Comparison of ENCODE assay signal across 1 cellular context in genomic region chr10:101066890-101067355, GRCh38.
TF ChIP-seq lines count a peak whose summit lies in the region.

No MANE protein-coding gene starts in this region.

TF ChIP-seq in HepG2, 621 proteins besides CTCF, POLR2A, EP300 and RAD21:
- TF ChIP-seq BORCS8-MEF2B (CRISPR knock-in tag; IDR thresholded peaks at IDR 0.05), result 0 out of 2 replicates have a peak, but pooled peaks have one; percentile 28
- TF ChIP-seq, protein P1, sequence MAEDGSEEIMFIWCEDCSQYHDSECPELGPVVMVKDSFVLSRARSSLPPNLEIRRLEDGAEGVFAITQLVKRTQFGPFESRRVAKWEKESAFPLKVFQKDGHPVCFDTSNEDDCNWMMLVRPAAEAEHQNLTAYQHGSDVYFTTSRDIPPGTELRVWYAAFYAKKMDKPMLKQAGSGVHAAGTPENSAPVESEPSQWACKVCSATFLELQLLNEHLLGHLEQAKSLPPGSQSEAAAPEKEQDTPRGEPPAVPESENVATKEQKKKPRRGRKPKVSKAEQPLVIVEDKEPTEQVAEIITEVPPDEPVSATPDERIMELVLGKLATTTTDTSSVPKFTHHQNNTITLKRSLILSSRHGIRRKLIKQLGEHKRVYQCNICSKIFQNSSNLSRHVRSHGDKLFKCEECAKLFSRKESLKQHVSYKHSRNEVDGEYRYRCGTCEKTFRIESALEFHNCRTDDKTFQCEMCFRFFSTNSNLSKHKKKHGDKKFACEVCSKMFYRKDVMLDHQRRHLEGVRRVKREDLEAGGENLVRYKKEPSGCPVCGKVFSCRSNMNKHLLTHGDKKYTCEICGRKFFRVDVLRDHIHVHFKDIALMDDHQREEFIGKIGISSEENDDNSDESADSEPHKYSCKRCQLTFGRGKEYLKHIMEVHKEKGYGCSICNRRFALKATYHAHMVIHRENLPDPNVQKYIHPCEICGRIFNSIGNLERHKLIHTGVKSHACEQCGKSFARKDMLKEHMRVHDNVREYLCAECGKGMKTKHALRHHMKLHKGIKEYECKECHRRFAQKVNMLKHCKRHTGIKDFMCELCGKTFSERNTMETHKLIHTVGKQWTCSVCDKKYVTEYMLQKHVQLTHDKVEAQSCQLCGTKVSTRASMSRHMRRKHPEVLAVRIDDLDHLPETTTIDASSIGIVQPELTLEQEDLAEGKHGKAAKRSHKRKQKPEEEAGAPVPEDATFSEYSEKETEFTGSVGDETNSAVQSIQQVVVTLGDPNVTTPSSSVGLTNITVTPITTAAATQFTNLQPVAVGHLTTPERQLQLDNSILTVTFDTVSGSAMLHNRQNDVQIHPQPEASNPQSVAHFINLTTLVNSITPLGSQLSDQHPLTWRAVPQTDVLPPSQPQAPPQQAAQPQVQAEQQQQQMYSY (CRISPR knock-in tag; IDR thresholded peaks at IDR 0.05), result no peak
- 0 out of 2 replicates have a peak, but pooled peaks have one; percentile 73 for TF ChIP-seq PCBP1 (IDR thresholded peaks at IDR 0.05; ENCODE audit: borderline replicate concordance, low read depth, low read length)
- TF ChIP-seq ZNF878 (CRISPR knock-in tag; IDR thresholded peaks at IDR 0.05), result no peak
- TF ChIP-seq TMF1 (CRISPR knock-in tag; IDR thresholded peaks at IDR 0.05; ENCODE audit: low read depth), result 0 out of 2 replicates have a peak, but pooled peaks have one; percentile 18
- 0 out of 2 replicates have a peak, but pooled peaks have one; percentile 12 for TF ChIP-seq ZNF354B (CRISPR knock-in tag; IDR thresholded peaks at IDR 0.05)
- no peak for TF ChIP-seq MED13 (CRISPR knock-in tag; IDR thresholded peaks at IDR 0.05)
- TF ChIP-seq ZHX2 (IDR thresholded peaks at IDR 0.05; ENCODE audit: low read depth), result 0 out of 2 replicates have a peak, but pooled peaks have one; percentile 0
- TF ChIP-seq ZHX2 (CRISPR knock-in tag; IDR thresholded peaks at IDR 0.05; ENCODE audit: borderline replicate concordance), result no peak
- TF ChIP-seq, protein P2, sequence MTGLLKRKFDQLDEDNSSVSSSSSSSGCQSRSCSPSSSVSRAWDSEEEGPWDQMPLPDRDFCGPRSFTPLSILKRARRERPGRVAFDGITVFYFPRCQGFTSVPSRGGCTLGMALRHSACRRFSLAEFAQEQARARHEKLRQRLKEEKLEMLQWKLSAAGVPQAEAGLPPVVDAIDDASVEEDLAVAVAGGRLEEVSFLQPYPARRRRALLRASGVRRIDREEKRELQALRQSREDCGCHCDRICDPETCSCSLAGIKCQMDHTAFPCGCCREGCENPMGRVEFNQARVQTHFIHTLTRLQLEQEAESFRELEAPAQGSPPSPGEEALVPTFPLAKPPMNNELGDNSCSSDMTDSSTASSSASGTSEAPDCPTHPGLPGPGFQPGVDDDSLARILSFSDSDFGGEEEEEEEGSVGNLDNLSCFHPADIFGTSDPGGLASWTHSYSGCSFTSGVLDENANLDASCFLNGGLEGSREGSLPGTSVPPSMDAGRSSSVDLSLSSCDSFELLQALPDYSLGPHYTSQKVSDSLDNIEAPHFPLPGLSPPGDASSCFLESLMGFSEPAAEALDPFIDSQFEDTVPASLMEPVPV (CRISPR knock-in tag; IDR thresholded peaks at IDR 0.05), result 0 out of 2 replicates have a peak, but pooled peaks have one; percentile 5
- 0 out of 2 replicates have a peak, but pooled peaks have one; percentile 35 for TF ChIP-seq ZNF17 (CRISPR knock-in tag; IDR thresholded peaks at IDR 0.05)
- 0 out of 2 replicates have a peak, but pooled peaks have one; percentile 10 for TF ChIP-seq GFI1 (CRISPR knock-in tag; IDR thresholded peaks at IDR 0.05; ENCODE audit: borderline replicate concordance)
- no peak for TF ChIP-seq ZBTB7B (CRISPR knock-in tag; IDR thresholded peaks at IDR 0.05)
- TF ChIP-seq, protein P3, sequence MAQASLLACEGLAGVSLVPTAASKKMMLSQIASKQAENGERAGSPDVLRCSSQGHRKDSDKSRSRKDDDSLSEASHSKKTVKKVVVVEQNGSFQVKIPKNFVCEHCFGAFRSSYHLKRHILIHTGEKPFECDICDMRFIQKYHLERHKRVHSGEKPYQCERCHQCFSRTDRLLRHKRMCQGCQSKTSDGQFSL (CRISPR knock-in tag; IDR thresholded peaks at IDR 0.05), result no peak
- TF ChIP-seq ZSCAN31 (CRISPR knock-in tag; IDR thresholded peaks at IDR 0.05; ENCODE audit: low read depth), result 0 out of 2 replicates have a peak, but pooled peaks have one; percentile 4
- TF ChIP-seq KAT2B (IDR thresholded peaks at IDR 0.05; ENCODE audit: borderline replicate concordance, low read depth, low read length), result no peak
- TF ChIP-seq HNRNPK (IDR thresholded peaks at IDR 0.05; ENCODE audit: low read depth, low read length, poor library complexity, severe bottlenecking), result peak; percentile 58
- no peak for TF ChIP-seq NFYC (CRISPR knock-in tag; IDR thresholded peaks at IDR 0.05)
